17 cellular contexts compared by ENCODE assay signal in the genomic region with DNA sequence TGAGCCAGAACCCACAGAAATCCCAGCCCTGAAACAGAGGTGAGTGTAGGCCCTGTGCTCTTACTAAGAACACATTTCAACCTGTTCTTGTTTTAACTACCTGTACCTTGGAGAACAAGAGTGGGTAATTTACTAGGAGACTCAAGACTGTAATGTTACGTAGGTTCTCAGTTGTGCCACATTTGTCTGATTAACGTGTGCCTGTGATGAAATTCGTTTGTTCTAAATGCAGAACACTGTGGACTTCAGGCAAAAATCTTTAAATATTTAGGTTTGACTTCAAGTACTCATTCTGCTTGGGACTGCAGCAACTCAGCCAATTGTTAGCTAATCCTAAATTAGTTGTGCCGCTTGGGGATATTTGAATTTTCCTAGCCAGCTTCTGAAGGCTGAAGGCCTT. TPM values are rescaled to one million over a fixed set of nuclear protein-coding genes. Genes with fewer than 3 reads are reported as not detected.
DNase-seq lines count a peak whose midpoint lies in the region; ATAC-seq and TF ChIP-seq lines count a peak whose summit lies in the region.
"Had no signal": no experiment of that assay in that cellular context is flagged by ENCODE, and none has a peak within 500 bp of the region (broad histone marks: within the 10 kb centered on the region; RNA-seq: fewer than 3 reads in every experiment).

No MANE protein-coding gene starts in this region.

- H3K4me1 Mint-ChIP-seq in H9: peaks cover 22 to 34% of the 10 kb centered on the region in 2 experiments

- no peak overlapping the region for H4K91ac ChIP-seq in H9 (ENCODE audit: insufficient read length, low read depth, low read length)

- H4K5ac ChIP-seq in H9 (ENCODE audit: insufficient read length, low read depth, low read length): no peak overlapping the region
- H4K5ac ChIP-seq in mesendoderm (ENCODE audit: low read length): no peak overlapping the region

- H3K23me2 ChIP-seq in H9 (ENCODE audit: insufficient read length, low read depth, low read length, poor library complexity, severe bottlenecking): no peaks in the 10 kb centered on the region

- no peaks in the 10 kb centered on the region for H3K27me3 Mint-ChIP-seq in H9 (ENCODE audit: low read depth)
- H3K27me3 Mint-ChIP-seq: CD4-positive, alpha-beta T cell had no signal

- H2AFZ ChIP-seq in H9 (ENCODE audit: low read length): no peak overlapping the region

- H4K20me1 ChIP-seq in H9 (ENCODE audit: control insufficient read depth, insufficient read depth, insufficient read length): no peaks in the 10 kb centered on the region

- H3K4me1 ChIP-seq in H9 (ENCODE audit: insufficient read depth, low read length) (peaks cover 5% of the 10 kb centered on the region; the same call in 1 of the 2 replicates), esophagus muscularis mucosa (peaks cover 6 to 64% (median 34%) of the 10 kb centered on the region in 4 donors), iPS-20b (ENCODE audit: insufficient read depth, low read length) (peaks cover 8% of the 10 kb centered on the region; the same call in 1 of the 2 replicates), mesendoderm (ENCODE audit: control insufficient read depth, low read depth, low read length) (no peaks in the 10 kb centered on the region)

- H3K18ac ChIP-seq in H9 (ENCODE audit: insufficient read length, low read depth, low read length) (no peak overlapping the region), mesendoderm (ENCODE audit: low read length) (no peak overlapping the region)

- H3K9ac ChIP-seq in H9 (ENCODE audit: extremely low read depth, insufficient read length, low read length): no peak overlapping the region
- peak overlapping the region; percentile 26; the same call in 1 of the 2 replicates for H3K9ac ChIP-seq in iPS-20b (ENCODE audit: low read depth, low read length)
- no peak overlapping the region for H3K9ac ChIP-seq in mesendoderm (ENCODE audit: low read length)

- H4K8ac ChIP-seq in H9 (replicated peaks; ENCODE audit: insufficient read length, low read depth, low read length): no peak overlapping the region
- no peak overlapping the region for H4K8ac ChIP-seq in mesendoderm (ENCODE audit: low read depth, low read length)

- no peak for TF ChIP-seq CTCF in H9 (conservative IDR thresholded peaks at IDR 0.05)
- TF ChIP-seq CTCF in esophagus muscularis mucosa (IDR thresholded peaks at IDR 0.05): no peak

- DNase-seq in H9 (no peak), esophagus muscularis mucosa (ENCODE audit: extremely low spot score) (no peak), activated gamma-delta T cell (lab: John Stamatoyannopoulos, UW) (no peak), mesendoderm (no peak)
- no peak for DNase-seq in activated CD4-positive, alpha-beta T cell treated with anti-CD3 and anti-CD28 coated beads for 48 hours
- DNase-seq: ACHN; AML-193; CD4-positive, alpha-beta T cell; DMS153; DMS79; GDM1; GOT3; H7; KG1 had no signal

- no peak overlapping the region for H2BK12ac ChIP-seq in H9 (ENCODE audit: insufficient read length, low read depth, low read length)

- no peaks in the 10 kb centered on the region for H3K9me3 Mint-ChIP-seq in H9
- H3K9me3 Mint-ChIP-seq: CD4-positive, alpha-beta T cell had no signal

- H3K56ac ChIP-seq in H9 (ENCODE audit: insufficient read length, low read depth, low read length): no peak overlapping the region
- H3K56ac ChIP-seq in mesendoderm (ENCODE audit: low read length): no peak overlapping the region

- no peak overlapping the region for H3K27ac ChIP-seq in H9 (ENCODE audit: insufficient read length, low read depth, low read length)
- H3K27ac ChIP-seq in esophagus muscularis mucosa (replicated peaks in 1 of 4): peak overlapping the region; percentile 60 to 73 (median 68)
- no peak overlapping the region for H3K27ac ChIP-seq in iPS-20b (ENCODE audit: low read length)
- H3K27ac ChIP-seq in mesendoderm (ENCODE audit: low read depth, low read length): no peak overlapping the region
- H3K27ac ChIP-seq: C4-2B had no signal

- no peak for TF ChIP-seq POLR2A in esophagus muscularis mucosa (IDR thresholded peaks at IDR 0.05; ENCODE audit: low read depth)

- H3K79me1 ChIP-seq in H9 (ENCODE audit: insufficient read depth, low read depth, low read length, poor library complexity, severe bottlenecking): no peaks in the 10 kb centered on the region
- H3K79me1 ChIP-seq in mesendoderm (ENCODE audit: low read length): peaks cover 15% of the 10 kb centered on the region

- no peak overlapping the region for H3T11ph ChIP-seq in H9 (ENCODE audit: low read length)

- H3K4me3 ChIP-seq in esophagus muscularis mucosa: no peak overlapping the region
- H3K4me3 ChIP-seq in iPS-20b (ENCODE audit: low read length): no peak overlapping the region
- H3K4me3 ChIP-seq in mesendoderm (ENCODE audit: low read length): no peak overlapping the region

- no peak overlapping the region for H3K4me2 ChIP-seq in H9 (ENCODE audit: insufficient read depth, insufficient read length, low read length)
- H3K4me2 ChIP-seq in mesendoderm (ENCODE audit: low read length): no peak overlapping the region

- H3K4me3 Mint-ChIP-seq in H9: no peak overlapping the region
- H3K4me3 Mint-ChIP-seq: CD4-positive, alpha-beta T cell had no signal

- peak overlapping the region in 2 of 3 experiments; percentile 32 to 67; a peak in 3 of 7 replicates for H3K27ac Mint-ChIP-seq in H9
- H3K27ac Mint-ChIP-seq: CD4-positive, alpha-beta T cell had no signal

- H2BK120ac ChIP-seq in H9 (ENCODE audit: low read depth, low read length, poor library complexity, severe bottlenecking) (no peak overlapping the region), mesendoderm (ENCODE audit: low read depth, low read length) (no peak overlapping the region)

- H3K23ac ChIP-seq in H9 (ENCODE audit: insufficient read length, low read depth, low read length) (no peak overlapping the region), mesendoderm (ENCODE audit: low read length) (no peak overlapping the region)

- ATAC-seq in GM21447 (IDR thresholded peaks at IDR 0.05; ENCODE audit: unreplicated experiment): no peak

- H2BK20ac ChIP-seq in H9 (ENCODE audit: low read depth, low read length, poor library complexity, severe bottlenecking): no peak overlapping the region

- peak; percentile 73 for TF ChIP-seq EP300 in esophagus muscularis mucosa (IDR thresholded peaks at IDR 0.05)

- no peak overlapping the region for H2BK15ac ChIP-seq in H9 (ENCODE audit: low read depth, low read length)
- no peak overlapping the region for H2BK15ac ChIP-seq in mesendoderm (replicated peaks; ENCODE audit: low read depth)

- no peaks in the 10 kb centered on the region for H3K27me3 ChIP-seq in H9 (ENCODE audit: insufficient read depth, low read length)
- H3K27me3 ChIP-seq in esophagus muscularis mucosa: no peaks in the 10 kb centered on the region
- H3K27me3 ChIP-seq in iPS-20b (ENCODE audit: insufficient read depth, low read length): no peaks in the 10 kb centered on the region
- no peaks in the 10 kb centered on the region for H3K27me3 ChIP-seq in mesendoderm (ENCODE audit: insufficient read depth, low read length, poor library complexity)

- no peak overlapping the region for H3K14ac ChIP-seq in H9 (ENCODE audit: insufficient read depth, low read length)

- intact Hi-C loops in esophagus muscularis mucosa (cut with DNase I): no loop called here

- H3K36me3 Mint-ChIP-seq in H9 (ENCODE audit: insufficient read depth in 1 of 3, low read depth in 3 of 3): peaks cover 6 to 16% (median 6%) of the 10 kb centered on the region in 3 experiments; a peak in 6 of 7 replicates

- H3K9me3 ChIP-seq in H9 (ENCODE audit: control insufficient read depth, low read depth, low read length) (no peaks in the 10 kb centered on the region), esophagus muscularis mucosa (no peaks in the 10 kb centered on the region), iPS-20b (ENCODE audit: insufficient read depth, low read depth, low read length) (no peaks in the 10 kb centered on the region)

- H3K79me2 ChIP-seq in H9 (ENCODE audit: insufficient read depth, low read length) (peaks cover 7% of the 10 kb centered on the region; the same call in 1 of the 2 replicates), mesendoderm (ENCODE audit: control insufficient read depth, insufficient read depth, low read length) (peaks cover 18% of the 10 kb centered on the region)

- H3K36me3 ChIP-seq in esophagus muscularis mucosa (peaks cover 0 to 17% (median 4%) of the 10 kb centered on the region in 4 donors), iPS-20b (ENCODE audit: insufficient read depth, low read depth, low read length) (peaks cover 52% of the 10 kb centered on the region), mesendoderm (ENCODE audit: control insufficient read depth, insufficient read depth, low read length) (no peaks in the 10 kb centered on the region)

- no peak overlapping the region for H3K4ac ChIP-seq in H9 (ENCODE audit: low read depth, low read length)
- no peak overlapping the region for H3K4ac ChIP-seq in mesendoderm (ENCODE audit: low read depth, low read length)

- no peak overlapping the region for H2AK5ac ChIP-seq in H9 (ENCODE audit: insufficient read length, low read length)
- no peak overlapping the region for H2AK5ac ChIP-seq in mesendoderm (ENCODE audit: low read length)

- WGBS in H9 (ENCODE audit: extremely low coverage, insufficient read length, low lambda C conversion rate): no CpG with 5 or more reads among the region's 4 CpGs
- WGBS in esophagus muscularis mucosa: 66% methylated on average over 4 of the region's 4 CpGs
- WGBS in mesendoderm (ENCODE audit: extremely low coverage, insufficient coverage, low lambda C conversion rate): no CpG with 5 or more reads among the region's 4 CpGs

- no peak overlapping the region for H2BK5ac ChIP-seq in H9 (ENCODE audit: insufficient read length, low read length)
- no peak overlapping the region for H2BK5ac ChIP-seq in mesendoderm (ENCODE audit: low read length)

RNA-seq across cellular contexts. Expression of a gene that starts 28.3 kb away (rescaled TPM):
- total RNA-seq in H9 (2021) (88.8 and 92.0 TPM in 2 replicates), esophagus muscularis mucosa (10 to 100 TPM in 3 of 4 donors, 1 to 10 TPM in 1; 9.4 to 18.2 (median 13.9) TPM)
- polyA plus RNA-seq in mesendoderm (2013, experiment 1 of 2): 52.6 TPM
- 50.0 TPM for polyA plus RNA-seq in mesendoderm (2013, experiment 2 of 2)

RNA-seq across cellular contexts. Expression of a gene that starts 28.6 kb away (rescaled TPM):
- total RNA-seq in H9 (2021) (26.7 and 27.0 TPM in 2 replicates), esophagus muscularis mucosa (10 to 100 TPM; 16.9 to 23.9 (median 20.7) TPM)
- polyA plus RNA-seq in mesendoderm (2013, experiment 1 of 2): 13.0 TPM
- polyA plus RNA-seq in mesendoderm (2013, experiment 2 of 2): 13.8 TPM

Comparison
In these comparisons a context has a peak if more than half of its experiments do, and no peak if none do; other contexts are left out.
1. H3K27ac ChIP-seq: peak in esophagus muscularis mucosa (4 of 4); none in H9 (single experiment), iPS-20b (single experiment) and mesendoderm (single experiment).